In genomic region chr10:77532068-77532467, GRCh38 we compare ENCODE assay signal across 12 cellular contexts.
DNase-seq lines count a peak whose midpoint lies in the region; ATAC-seq, FAIRE-seq and TF ChIP-seq lines count a peak whose summit lies in the region.
"Had no signal": no experiment of that assay in that cellular context is flagged by ENCODE, and none has a peak within 500 bp of the region (broad histone marks: within the 10 kb centered on the region; RNA-seq: fewer than 3 reads in every experiment).

No MANE protein-coding gene starts in this region.

- no peaks in the 10 kb centered on the region for H3K36me3 ChIP-seq in fibroblast of lung (ENCODE audit: control insufficient read depth, insufficient read depth, low read length)
- no peaks in the 10 kb centered on the region for H3K36me3 ChIP-seq in spleen
- H3K36me3 ChIP-seq in endodermal cell (ENCODE audit: control insufficient read depth, insufficient read depth, low read length): no peaks in the 10 kb centered on the region

- no peak overlapping the region for H3K4me3 Mint-ChIP-seq in T-helper 17 cell
- H3K4me3 Mint-ChIP-seq in endodermal cell: no peak overlapping the region
- H3K4me3 Mint-ChIP-seq: activated T-helper 17 cell treated with anti-CD3 and anti-CD28 coated beads, Interleukin-2, amount 50 U/mL, for 72 hours; effector memory CD8-positive, alpha-beta T cell had no signal

- WGBS in spleen, 5 donors: 78 to 85% (median 83%) methylated on average over 12 of the region's 12 CpGs
- 89 to 90% methylated on average over 9 to 12 of the region's 12 CpGs for WGBS in endodermal cell (ENCODE audit: insufficient coverage in 1 of 2, insufficient read length in 1 of 2), 2 experiments

- H3K4me1 Mint-ChIP-seq in T-helper 17 cell (no peaks in the 10 kb centered on the region), endodermal cell (peaks cover 10% of the 10 kb centered on the region)
- H3K4me1 Mint-ChIP-seq: activated T-helper 17 cell treated with anti-CD3 and anti-CD28 coated beads, Interleukin-2, amount 50 U/mL, for 72 hours had no signal

- H2AFZ ChIP-seq in fibroblast of lung (ENCODE audit: low read length): no peak overlapping the region

- H3K27me3 Mint-ChIP-seq in T-helper 17 cell (peaks cover 10% of the 10 kb centered on the region), endodermal cell (ENCODE audit: insufficient read depth) (no peaks in the 10 kb centered on the region)
- H3K27me3 Mint-ChIP-seq: activated B cell treated with CpG ODN at 0.5 μM for 24 hours had no signal

- H3K9me3 ChIP-seq in fibroblast of lung (ENCODE audit: control insufficient read depth, insufficient read depth, low read depth, low read length) (no peaks in the 10 kb centered on the region), spleen (no peaks in the 10 kb centered on the region), T-helper 17 cell (ENCODE audit: control insufficient read depth, low read length, poor library complexity, severe bottlenecking) (no peaks in the 10 kb centered on the region), endodermal cell (ENCODE audit: control insufficient read depth, low read length) (no peaks in the 10 kb centered on the region)

- H3K36me3 Mint-ChIP-seq in T-helper 17 cell (ENCODE audit: low read depth) (no peaks in the 10 kb centered on the region), endodermal cell (ENCODE audit: low read depth) (no peaks in the 10 kb centered on the region)

- H3K4me1 ChIP-seq in fibroblast of lung (ENCODE audit: control insufficient read depth, extremely low read depth, insufficient read depth, low read length) (peaks cover 23% of the 10 kb centered on the region), spleen (peaks cover 0 to 18% (median 12%) of the 10 kb centered on the region in 6 donors), endodermal cell (ENCODE audit: control insufficient read depth, insufficient read depth, low read length) (no peaks in the 10 kb centered on the region)

- intact Hi-C loops in spleen (cut with DNase I; ENCODE audit: low total_unique reads): no loop called here

- H3K9me3 Mint-ChIP-seq in endodermal cell: no peaks in the 10 kb centered on the region
- H3K9me3 Mint-ChIP-seq: activated B cell treated with CpG ODN at 0.5 μM for 24 hours; activated T-helper 17 cell treated with anti-CD3 and anti-CD28 coated beads, Interleukin-2, amount 50 U/mL, for 72 hours; effector memory CD8-positive, alpha-beta T cell had no signal

- no peaks in the 10 kb centered on the region for H3K27me3 ChIP-seq in fibroblast of lung (ENCODE audit: control insufficient read depth, insufficient read depth, low read length)
- H3K27me3 ChIP-seq in spleen (replicated peaks in 1 of 7): peaks cover 0 to 4% (median 0%) of the 10 kb centered on the region in 7 donors
- H3K27me3 ChIP-seq in endodermal cell (ENCODE audit: control insufficient read depth, insufficient read depth, low read length, poor library complexity, severe bottlenecking): no peaks in the 10 kb centered on the region

- FAIRE-seq in GM12892 (lab: Jason Lieb, UNC) (peak; percentile 9), RCC 7860 (lab: Jason Lieb, UNC) (peak; percentile 60)

- no peak overlapping the region for H3K9ac ChIP-seq in fibroblast of lung (ENCODE audit: insufficient read depth, low read length)
- no peak overlapping the region for H3K9ac ChIP-seq in endodermal cell (ENCODE audit: extremely low read depth, low read length, poor library complexity, severe bottlenecking)

- peak overlapping the region; percentile 2 for H3K4me2 ChIP-seq in fibroblast of lung (ENCODE audit: extremely low read depth, insufficient read depth, low read length)

- H3K27ac ChIP-seq in fibroblast of lung (ENCODE audit: insufficient read depth, low read length): peak overlapping the region; percentile 88
- H3K27ac ChIP-seq in spleen: peak overlapping the region in 5 of 8 donors; percentile 14 to 75 (median 57)
- no peak overlapping the region for H3K27ac ChIP-seq in endodermal cell (ENCODE audit: low read depth, low read length)

- no peak for DNase-seq in GM12892 (ENCODE audit: insufficient read length)
- DNase-seq in RCC 7860 (ENCODE audit: low spot score): peak; percentile 83
- DNase-seq in fibroblast of lung (ENCODE audit: low read depth in 2 of 2): peak; percentile 66 to 86
- no peak for DNase-seq in spleen
- DNase-seq in HuH-7.5 (ENCODE audit: low spot score): no peak
- DNase-seq in T-helper 17 cell: no peak
- no peak for DNase-seq in endodermal cell
- DNase-seq in GM10266 (ENCODE audit: extremely low spot score): no peak
- DNase-seq: activated B cell treated with CpG ODN at 0.5 μM for 24 hours; effector memory CD8-positive, alpha-beta T cell; NCI-H1930 had no signal

- H3K27ac Mint-ChIP-seq in T-helper 17 cell (no peak overlapping the region), endodermal cell (no peak overlapping the region)
- H3K27ac Mint-ChIP-seq: activated B cell treated with CpG ODN at 0.5 μM for 24 hours; activated T-helper 17 cell treated with anti-CD3 and anti-CD28 coated beads, Interleukin-2, amount 50 U/mL, for 72 hours; effector memory CD8-positive, alpha-beta T cell had no signal

- no peak for TF ChIP-seq CTCF in fibroblast of lung (conservative IDR thresholded peaks at IDR 0.05 in 1 of 2, IDR thresholded peaks at IDR 0.05 in 1 of 2; ENCODE audit: low read depth in 1 of 2, low read length in 2 of 2)
- TF ChIP-seq CTCF in spleen (IDR thresholded peaks at IDR 0.05 in 8 of 11, conservative IDR thresholded peaks at IDR 0.05 in 3 of 11): no peak
- no peak for TF ChIP-seq CTCF in endodermal cell (conservative IDR thresholded peaks at IDR 0.05)
- TF ChIP-seq CTCF in GM10266 (IDR thresholded peaks at IDR 0.05; ENCODE audit: control insufficient read depth, insufficient read depth, low read depth, missing control alignments): no peak

- H3K4me3 ChIP-seq in fibroblast of lung (replicated peaks in 1 of 4; ENCODE audit: control extremely low read depth in 1 of 4, insufficient read depth in 1 of 4, low read depth in 3 of 4, low read length in 4 of 4): no peak overlapping the region
- H3K4me3 ChIP-seq in spleen: no peak overlapping the region
- H3K4me3 ChIP-seq in endodermal cell (ENCODE audit: low read length): no peak overlapping the region

- TF ChIP-seq POLR2A in GM12892 (IDR thresholded peaks at IDR 0.05; ENCODE audit: low read depth, low read length) (no peak), spleen (IDR thresholded peaks at IDR 0.05) (no peak)

- H4K20me1 ChIP-seq in fibroblast of lung (ENCODE audit: control insufficient read depth, extremely low read depth, insufficient read depth, low read length): no peaks in the 10 kb centered on the region

- no peak for ATAC-seq in T-helper 17 cell
- ATAC-seq: activated T-helper 17 cell treated with anti-CD3 and anti-CD28 coated beads, Interleukin-2, amount 50 U/mL, for 72 hours; effector memory CD8-positive, alpha-beta T cell had no signal

- H3K79me2 ChIP-seq in fibroblast of lung (ENCODE audit: control insufficient read depth, insufficient read depth, low read length): peaks cover 21% of the 10 kb centered on the region

Comparison
In these comparisons a context has a peak if more than half of its experiments do, and no peak if none do; other contexts are left out.
1. DNase-seq: peak in RCC 7860 (single experiment) and fibroblast of lung (2 of 2); none in GM12892 (single experiment), spleen (single experiment), HuH-7.5 (single experiment), T-helper 17 cell (0 of 3), endodermal cell (single experiment) and GM10266 (single experiment).